ENCODE assay signal across 1 cellular context in the genomic region with DNA sequence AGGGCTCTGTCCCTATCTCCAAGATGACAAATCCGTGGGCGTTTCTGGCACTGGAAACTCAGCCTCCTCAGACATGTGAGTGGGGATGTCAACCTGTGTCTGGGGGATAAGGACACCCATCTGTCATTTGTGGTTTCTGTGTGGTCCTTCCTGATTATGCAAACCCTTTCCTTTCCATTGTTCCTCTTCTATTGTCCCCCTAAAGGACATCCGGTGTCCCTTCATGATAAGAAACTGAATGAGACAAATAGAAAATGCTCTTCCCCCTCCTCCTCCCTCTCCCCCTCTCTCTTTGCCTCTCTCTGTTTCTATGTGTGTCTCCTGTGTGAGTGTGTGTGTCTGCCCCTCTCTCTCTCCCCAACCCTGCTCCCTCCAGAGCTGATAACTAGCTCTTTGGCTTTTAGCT.
TF ChIP-seq lines count a peak whose summit lies in the region.

No MANE protein-coding gene starts in this region.

TF ChIP-seq in GM12878, 131 proteins besides CTCF, POLR2A, EP300 and RAD21:
- no peak for TF ChIP-seq ETV6 (conservative IDR thresholded peaks at IDR 0.05 in 1 of 2, IDR thresholded peaks at IDR 0.05 in 1 of 2; ENCODE audit: borderline replicate concordance in 1 of 2, low read depth in 1 of 2)
- TF ChIP-seq STAT3 (IDR thresholded peaks at IDR 0.05; ENCODE audit: low read depth, low read length) = no peak
- TF ChIP-seq ASH2L (IDR thresholded peaks at IDR 0.05; ENCODE audit: borderline replicate concordance, low read depth) = no peak
- no peak for TF ChIP-seq BRCA1 (IDR thresholded peaks at IDR 0.05; ENCODE audit: low read depth, low read length)
- TF ChIP-seq NFXL1 (IDR thresholded peaks at IDR 0.05; ENCODE audit: borderline replicate concordance) = no peak
- TF ChIP-seq, protein P1, sequence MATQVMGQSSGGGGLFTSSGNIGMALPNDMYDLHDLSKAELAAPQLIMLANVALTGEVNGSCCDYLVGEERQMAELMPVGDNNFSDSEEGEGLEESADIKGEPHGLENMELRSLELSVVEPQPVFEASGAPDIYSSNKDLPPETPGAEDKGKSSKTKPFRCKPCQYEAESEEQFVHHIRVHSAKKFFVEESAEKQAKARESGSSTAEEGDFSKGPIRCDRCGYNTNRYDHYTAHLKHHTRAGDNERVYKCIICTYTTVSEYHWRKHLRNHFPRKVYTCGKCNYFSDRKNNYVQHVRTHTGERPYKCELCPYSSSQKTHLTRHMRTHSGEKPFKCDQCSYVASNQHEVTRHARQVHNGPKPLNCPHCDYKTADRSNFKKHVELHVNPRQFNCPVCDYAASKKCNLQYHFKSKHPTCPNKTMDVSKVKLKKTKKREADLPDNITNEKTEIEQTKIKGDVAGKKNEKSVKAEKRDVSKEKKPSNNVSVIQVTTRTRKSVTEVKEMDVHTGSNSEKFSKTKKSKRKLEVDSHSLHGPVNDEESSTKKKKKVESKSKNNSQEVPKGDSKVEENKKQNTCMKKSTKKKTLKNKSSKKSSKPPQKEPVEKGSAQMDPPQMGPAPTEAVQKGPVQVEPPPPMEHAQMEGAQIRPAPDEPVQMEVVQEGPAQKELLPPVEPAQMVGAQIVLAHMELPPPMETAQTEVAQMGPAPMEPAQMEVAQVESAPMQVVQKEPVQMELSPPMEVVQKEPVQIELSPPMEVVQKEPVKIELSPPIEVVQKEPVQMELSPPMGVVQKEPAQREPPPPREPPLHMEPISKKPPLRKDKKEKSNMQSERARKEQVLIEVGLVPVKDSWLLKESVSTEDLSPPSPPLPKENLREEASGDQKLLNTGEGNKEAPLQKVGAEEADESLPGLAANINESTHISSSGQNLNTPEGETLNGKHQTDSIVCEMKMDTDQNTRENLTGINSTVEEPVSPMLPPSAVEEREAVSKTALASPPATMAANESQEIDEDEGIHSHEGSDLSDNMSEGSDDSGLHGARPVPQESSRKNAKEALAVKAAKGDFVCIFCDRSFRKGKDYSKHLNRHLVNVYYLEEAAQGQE (IDR thresholded peaks at IDR 0.05; ENCODE audit: low read depth, low read length) = no peak
- no peak for TF ChIP-seq FOS (IDR thresholded peaks at IDR 0.05; ENCODE audit: borderline replicate concordance, extremely low read depth, insufficient read length)
- TF ChIP-seq STAT1 (conservative IDR thresholded peaks at IDR 0.05) = no peak
- TF ChIP-seq ZBED1 (IDR thresholded peaks at IDR 0.05; ENCODE audit: borderline replicate concordance) = no peak
- no peak for TF ChIP-seq HDAC6 (IDR thresholded peaks at IDR 0.05; ENCODE audit: unreplicated experiment)
- TF ChIP-seq RUNX3 (IDR thresholded peaks at IDR 0.05; ENCODE audit: low read length) = no peak
- no peak for TF ChIP-seq ZZZ3 (IDR thresholded peaks at IDR 0.05; ENCODE audit: control insufficient read depth, insufficient read length, low read depth)
- no peak for TF ChIP-seq BHLHE40 (IDR thresholded peaks at IDR 0.05; ENCODE audit: borderline replicate concordance in 1 of 2, low read depth in 2 of 2, low read length in 1 of 2)
- TF ChIP-seq, protein P2, sequence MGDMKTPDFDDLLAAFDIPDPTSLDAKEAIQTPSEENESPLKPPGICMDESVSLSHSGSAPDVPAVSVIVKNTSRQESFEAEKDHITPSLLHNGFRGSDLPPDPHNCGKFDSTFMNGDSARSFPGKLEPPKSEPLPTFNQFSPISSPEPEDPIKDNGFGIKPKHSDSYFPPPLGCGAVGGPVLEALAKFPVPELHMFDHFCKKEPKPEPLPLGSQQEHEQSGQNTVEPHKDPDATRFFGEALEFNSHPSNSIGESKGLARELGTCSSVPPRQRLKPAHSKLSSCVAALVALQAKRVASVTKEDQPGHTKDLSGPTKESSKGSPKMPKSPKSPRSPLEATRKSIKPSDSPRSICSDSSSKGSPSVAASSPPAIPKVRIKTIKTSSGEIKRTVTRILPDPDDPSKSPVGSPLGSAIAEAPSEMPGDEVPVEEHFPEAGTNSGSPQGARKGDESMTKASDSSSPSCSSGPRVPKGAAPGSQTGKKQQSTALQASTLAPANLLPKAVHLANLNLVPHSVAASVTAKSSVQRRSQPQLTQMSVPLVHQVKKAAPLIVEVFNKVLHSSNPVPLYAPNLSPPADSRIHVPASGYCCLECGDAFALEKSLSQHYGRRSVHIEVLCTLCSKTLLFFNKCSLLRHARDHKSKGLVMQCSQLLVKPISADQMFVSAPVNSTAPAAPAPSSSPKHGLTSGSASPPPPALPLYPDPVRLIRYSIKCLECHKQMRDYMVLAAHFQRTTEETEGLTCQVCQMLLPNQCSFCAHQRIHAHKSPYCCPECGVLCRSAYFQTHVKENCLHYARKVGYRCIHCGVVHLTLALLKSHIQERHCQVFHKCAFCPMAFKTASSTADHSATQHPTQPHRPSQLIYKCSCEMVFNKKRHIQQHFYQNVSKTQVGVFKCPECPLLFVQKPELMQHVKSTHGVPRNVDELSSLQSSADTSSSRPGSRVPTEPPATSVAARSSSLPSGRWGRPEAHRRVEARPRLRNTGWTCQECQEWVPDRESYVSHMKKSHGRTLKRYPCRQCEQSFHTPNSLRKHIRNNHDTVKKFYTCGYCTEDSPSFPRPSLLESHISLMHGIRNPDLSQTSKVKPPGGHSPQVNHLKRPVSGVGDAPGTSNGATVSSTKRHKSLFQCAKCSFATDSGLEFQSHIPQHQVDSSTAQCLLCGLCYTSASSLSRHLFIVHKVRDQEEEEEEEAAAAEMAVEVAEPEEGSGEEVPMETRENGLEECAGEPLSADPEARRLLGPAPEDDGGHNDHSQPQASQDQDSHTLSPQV (IDR thresholded peaks at IDR 0.05) = no peak
- no peak for TF ChIP-seq ESRRA (IDR thresholded peaks at IDR 0.05; ENCODE audit: low read length)
- no peak for TF ChIP-seq JUNB (IDR thresholded peaks at IDR 0.05)
- no peak for TF ChIP-seq FOXK2 (IDR thresholded peaks at IDR 0.05)
- no peak for TF ChIP-seq YBX1 (IDR thresholded peaks at IDR 0.05)
- no peak for TF ChIP-seq BMI1 (IDR thresholded peaks at IDR 0.05; ENCODE audit: borderline replicate concordance)
- no peak for TF ChIP-seq SREBF1 (IDR thresholded peaks at IDR 0.05; ENCODE audit: low read length)
